19 cellular contexts compared by ENCODE assay signal in genomic region chr3:28207000-28207733, GRCh38.
"Had no signal": no experiment of that assay in that cellular context is flagged by ENCODE, and none has a peak within 500 bp of the region (broad histone marks: within the 10 kb centered on the region; RNA-seq: fewer than 3 reads in every experiment).

No MANE protein-coding gene starts in this region.

- H3K27ac Mint-ChIP-seq: activated CD4-positive, alpha-beta memory T cell treated with anti-CD3 and anti-CD28 coated beads for 36 hours; activated CD4-positive, alpha-beta T cell treated with anti-CD3 and anti-CD28 coated beads for 36 hours; activated naive CD4-positive, alpha-beta T cell treated with anti-CD3 and anti-CD28 coated beads for 36 hours; activated naive CD8-positive, alpha-beta T cell treated with anti-CD3 and anti-CD28 coated beads, Interleukin-2, amount 50 U/mL, for 24 hours; stimulated activated naive B cell treated with anti-CD40 and anti-IgM and Interleukin-4, amounts not matched to agents 10 μg/mL and 1 μg/mL and 100 μg/mL, for 72 hours had no signal

- H3K4me3 ChIP-seq: gastroesophageal sphincter, tibial artery had no signal

- FAIRE-seq: urothelium cell line had no signal

- H3K4me1 ChIP-seq: parathyroid adenoma had no signal

- H3K9me3 Mint-ChIP-seq: activated CD4-positive, alpha-beta memory T cell treated with anti-CD3 and anti-CD28 coated beads for 36 hours; activated naive CD4-positive, alpha-beta T cell treated with anti-CD3 and anti-CD28 coated beads for 36 hours; activated naive CD8-positive, alpha-beta T cell treated with anti-CD3 and anti-CD28 coated beads, Interleukin-2, amount 50 U/mL, for 24 hours; stimulated activated naive B cell treated with anti-CD40 and anti-IgM and Interleukin-4, amounts not matched to agents 10 μg/mL and 1 μg/mL and 100 μg/mL, for 72 hours had no signal

- H3K27me3 ChIP-seq: gastroesophageal sphincter, neutrophil, tibial artery had no signal

- ATAC-seq: activated CD4-positive, alpha-beta T cell treated with anti-CD3 and anti-CD28 coated beads for 36 hours; activated naive CD8-positive, alpha-beta T cell treated with anti-CD3 and anti-CD28 coated beads, Interleukin-2, amount 50 U/mL, for 24 hours; gastroesophageal sphincter; stimulated activated naive B cell treated with anti-CD40 and anti-IgM and Interleukin-4, amounts not matched to agents 10 μg/mL and 1 μg/mL and 100 μg/mL, for 72 hours had no signal

- H3K36me3 ChIP-seq: gastroesophageal sphincter, heart right ventricle, neutrophil, tibial artery had no signal

- H3K4me3 Mint-ChIP-seq: activated CD4-positive, alpha-beta memory T cell treated with anti-CD3 and anti-CD28 coated beads for 36 hours; activated CD4-positive, alpha-beta T cell treated with anti-CD3 and anti-CD28 coated beads for 36 hours; activated naive CD4-positive, alpha-beta T cell treated with anti-CD3 and anti-CD28 coated beads for 36 hours; activated naive CD8-positive, alpha-beta T cell treated with anti-CD3 and anti-CD28 coated beads, Interleukin-2, amount 50 U/mL, for 24 hours; stimulated activated naive B cell treated with anti-CD40 and anti-IgM and Interleukin-4, amounts not matched to agents 10 μg/mL and 1 μg/mL and 100 μg/mL, for 72 hours had no signal

- H3K27me3 Mint-ChIP-seq: activated CD4-positive, alpha-beta memory T cell treated with anti-CD3 and anti-CD28 coated beads for 36 hours; activated CD4-positive, alpha-beta T cell treated with anti-CD3 and anti-CD28 coated beads for 36 hours; activated naive CD8-positive, alpha-beta T cell treated with anti-CD3 and anti-CD28 coated beads, Interleukin-2, amount 50 U/mL, for 24 hours; stimulated activated naive B cell treated with anti-CD40 and anti-IgM and Interleukin-4, amounts not matched to agents 10 μg/mL and 1 μg/mL and 100 μg/mL, for 72 hours had no signal

- DNase-seq: activated CD4-positive, alpha-beta memory T cell treated with anti-CD3 and anti-CD28 coated beads for 36 hours; activated CD4-positive, alpha-beta T cell treated with anti-CD3 and anti-CD28 coated beads for 36 hours; activated CD8-positive, alpha-beta memory T cell treated with anti-CD3 and anti-CD28 coated beads, Interleukin-2, amount 50 U/mL, for 48 hours; activated naive CD4-positive, alpha-beta T cell treated with anti-CD3 and anti-CD28 coated beads for 36 hours; activated naive CD8-positive, alpha-beta T cell treated with anti-CD3 and anti-CD28 coated beads, Interleukin-2, amount 50 U/mL, for 24 hours; aorta; dermis blood vessel endothelial cell; heart right ventricle; islet precursor cell; mammary epithelial cell; retina; stimulated activated CD4-positive, alpha-beta T cell treated with anti-CD3 and anti-CD28 coated beads, Interleukin-2, amount 100 ng/mL, for 48 hours; stimulated activated naive B cell treated with anti-CD40 and anti-IgM and Interleukin-4, amounts not matched to agents 10 μg/mL and 1 μg/mL and 100 μg/mL, for 72 hours; tibial artery had no signal

- H3K36me3 Mint-ChIP-seq: activated CD4-positive, alpha-beta memory T cell treated with anti-CD3 and anti-CD28 coated beads for 36 hours; stimulated activated naive B cell treated with anti-CD40 and anti-IgM and Interleukin-4, amounts not matched to agents 10 μg/mL and 1 μg/mL and 100 μg/mL, for 72 hours had no signal

- H3K9me3 ChIP-seq: gastroesophageal sphincter, heart right ventricle, neutrophil, tibial artery had no signal

- H3K27ac ChIP-seq: epithelial cell of prostate, gastroesophageal sphincter, heart right ventricle, neutrophil, parathyroid adenoma, tibial artery had no signal
